In genomic region chr2:74086001-74086400, GRCh38 we compare ENCODE assay signal across 22 cellular contexts.
"Had no signal": no experiment of that assay in that cellular context is flagged by ENCODE, and none has a peak within 500 bp of the region (broad histone marks: within the 10 kb centered on the region; RNA-seq: fewer than 3 reads in every experiment).

No MANE protein-coding gene starts in this region.

- H3K27me3 ChIP-seq: SJSA1 had no signal

- DNase-seq: activated CD4-positive, alpha-beta memory T cell treated with anti-CD3 and anti-CD28 coated beads for 36 hours; activated CD4-positive, alpha-beta T cell treated with anti-CD3 and anti-CD28 coated beads, Interleukin-2, amount 10 ng/mL, durations not matched to agents 7 days and 5 days; activated CD4-positive, CD25-positive, alpha-beta regulatory T cell; activated CD8-positive, alpha-beta memory T cell treated with anti-CD3 and anti-CD28 coated beads for 24 hours; activated gamma-delta T cell treated with Interleukin-2 at 50 U/mL for 16 hours; activated naive CD4-positive, alpha-beta T cell treated with anti-CD3 and anti-CD28 coated beads, Interleukin-2, amount 10 ng/mL, durations not matched to agents 7 days and 5 days; activated naive CD8-positive, alpha-beta T cell treated with anti-CD3 and anti-CD28 coated beads, Interleukin-2, amount 10 ng/mL, durations not matched to agents 7 days and 5 days; activated T-cell treated with anti-CD3 and anti-CD28 coated beads, Interleukin-2, amount 50 U/mL, for 72 hours; aorta; MM.1S; NCI-H1105; NCI-H1436; NCI-H187; NCI-H2081; NCI-H524; PC-3; SHP77; T-helper 2 cell had no signal

- H3K4me1 ChIP-seq: SJSA1 had no signal

- ATAC-seq: activated T-cell treated with anti-CD3 and anti-CD28 coated beads, Interleukin-2, amount 50 U/mL, for 72 hours; PC-3 had no signal

- H3K9me3 ChIP-seq: SJSA1 had no signal

- H3K9me3 Mint-ChIP-seq: activated CD4-positive, alpha-beta memory T cell treated with anti-CD3 and anti-CD28 coated beads for 36 hours; activated CD4-positive, alpha-beta T cell treated with anti-CD3 and anti-CD28 coated beads, Interleukin-2, amount 10 ng/mL, durations not matched to agents 7 days and 5 days; activated naive CD4-positive, alpha-beta T cell treated with anti-CD3 and anti-CD28 coated beads, Interleukin-2, amount 10 ng/mL, durations not matched to agents 7 days and 5 days; activated naive CD8-positive, alpha-beta T cell treated with anti-CD3 and anti-CD28 coated beads, Interleukin-2, amount 10 ng/mL, durations not matched to agents 7 days and 5 days; activated T-cell treated with anti-CD3 and anti-CD28 coated beads, Interleukin-2, amount 50 U/mL, for 72 hours; activated T-helper 2 cell treated with anti-CD3 and anti-CD28 coated beads, Interferon-gamma antibody, Interleukin-2, Interleukin-4, amounts not matched to agents 10 μg/mL and 5 μg/mL and 100 μg/mL, durations not matched to agents 14 hours and 24 hours and 36 hours had no signal

- H3K27me3 Mint-ChIP-seq: activated CD4-positive, alpha-beta memory T cell treated with anti-CD3 and anti-CD28 coated beads for 36 hours; activated CD4-positive, alpha-beta T cell treated with anti-CD3 and anti-CD28 coated beads, Interleukin-2, amount 10 ng/mL, durations not matched to agents 7 days and 5 days; activated naive CD4-positive, alpha-beta T cell treated with anti-CD3 and anti-CD28 coated beads, Interleukin-2, amount 10 ng/mL, durations not matched to agents 7 days and 5 days; activated naive CD8-positive, alpha-beta T cell treated with anti-CD3 and anti-CD28 coated beads, Interleukin-2, amount 10 ng/mL, durations not matched to agents 7 days and 5 days had no signal

- H3K27ac Mint-ChIP-seq: activated CD4-positive, alpha-beta memory T cell treated with anti-CD3 and anti-CD28 coated beads for 36 hours; activated CD4-positive, alpha-beta T cell treated with anti-CD3 and anti-CD28 coated beads, Interleukin-2, amount 10 ng/mL, durations not matched to agents 7 days and 5 days; activated naive CD4-positive, alpha-beta T cell treated with anti-CD3 and anti-CD28 coated beads, Interleukin-2, amount 10 ng/mL, durations not matched to agents 7 days and 5 days; activated naive CD8-positive, alpha-beta T cell treated with anti-CD3 and anti-CD28 coated beads, Interleukin-2, amount 10 ng/mL, durations not matched to agents 7 days and 5 days; activated T-cell treated with anti-CD3 and anti-CD28 coated beads, Interleukin-2, amount 50 U/mL, for 72 hours; activated T-helper 2 cell treated with anti-CD3 and anti-CD28 coated beads, Interferon-gamma antibody, Interleukin-2, Interleukin-4, amounts not matched to agents 10 μg/mL and 5 μg/mL and 100 μg/mL, durations not matched to agents 14 hours and 24 hours and 36 hours had no signal

- H3K27ac ChIP-seq: SJSA1, VCaP had no signal

- H3K4me1 Mint-ChIP-seq: activated CD4-positive, alpha-beta T cell treated with anti-CD3 and anti-CD28 coated beads, Interleukin-2, amount 10 ng/mL, durations not matched to agents 7 days and 5 days; activated naive CD4-positive, alpha-beta T cell treated with anti-CD3 and anti-CD28 coated beads, Interleukin-2, amount 10 ng/mL, durations not matched to agents 7 days and 5 days; activated naive CD8-positive, alpha-beta T cell treated with anti-CD3 and anti-CD28 coated beads, Interleukin-2, amount 10 ng/mL, durations not matched to agents 7 days and 5 days had no signal

- H3K4me3 ChIP-seq: SJSA1 had no signal

- H3K4me3 Mint-ChIP-seq: activated CD4-positive, alpha-beta memory T cell treated with anti-CD3 and anti-CD28 coated beads for 36 hours; activated CD4-positive, alpha-beta T cell treated with anti-CD3 and anti-CD28 coated beads, Interleukin-2, amount 10 ng/mL, durations not matched to agents 7 days and 5 days; activated naive CD4-positive, alpha-beta T cell treated with anti-CD3 and anti-CD28 coated beads, Interleukin-2, amount 10 ng/mL, durations not matched to agents 7 days and 5 days; activated naive CD8-positive, alpha-beta T cell treated with anti-CD3 and anti-CD28 coated beads, Interleukin-2, amount 10 ng/mL, durations not matched to agents 7 days and 5 days; activated T-cell treated with anti-CD3 and anti-CD28 coated beads, Interleukin-2, amount 50 U/mL, for 72 hours had no signal

- FAIRE-seq: RCC 7860 had no signal
